Comparison of ENCODE assay signal across 1 cellular context in the genomic region with DNA sequence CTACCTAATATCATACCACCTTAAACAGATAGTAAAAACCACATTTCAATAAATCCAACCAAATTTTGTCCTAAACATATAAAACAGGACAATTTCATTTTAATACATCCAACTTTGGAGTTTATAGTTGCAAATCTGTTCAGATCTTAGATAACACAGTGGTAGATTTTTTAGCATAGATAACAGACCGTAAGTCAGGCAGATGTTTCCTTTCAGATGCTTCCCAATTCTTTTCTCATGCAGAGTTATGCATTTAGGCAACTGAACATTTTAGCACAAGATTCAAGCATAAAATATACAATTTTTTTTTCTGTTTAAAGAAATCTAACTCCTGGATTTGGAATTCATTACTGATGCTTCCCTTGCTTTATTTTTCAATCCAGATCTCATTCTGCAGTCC.
TF ChIP-seq lines count a peak whose summit lies in the region.

No MANE protein-coding gene starts in this region.

TF ChIP-seq in IMR-90, 13 proteins besides CTCF, POLR2A, EP300 and RAD21 (continued from another document):
- TF ChIP-seq, protein P1, sequence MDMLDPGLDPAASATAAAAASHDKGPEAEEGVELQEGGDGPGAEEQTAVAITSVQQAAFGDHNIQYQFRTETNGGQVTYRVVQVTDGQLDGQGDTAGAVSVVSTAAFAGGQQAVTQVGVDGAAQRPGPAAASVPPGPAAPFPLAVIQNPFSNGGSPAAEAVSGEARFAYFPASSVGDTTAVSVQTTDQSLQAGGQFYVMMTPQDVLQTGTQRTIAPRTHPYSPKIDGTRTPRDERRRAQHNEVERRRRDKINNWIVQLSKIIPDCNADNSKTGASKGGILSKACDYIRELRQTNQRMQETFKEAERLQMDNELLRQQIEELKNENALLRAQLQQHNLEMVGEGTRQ (IDR thresholded peaks at IDR 0.05; ENCODE audit: low read depth, low read length), result no peak
- TF ChIP-seq RCOR1 (IDR thresholded peaks at IDR 0.05; ENCODE audit: insufficient replicate concordance, low read length) (no peak), MAZ (IDR thresholded peaks at IDR 0.05; ENCODE audit: borderline replicate concordance, low read depth, low read length) (no peak), CEBPB (IDR thresholded peaks at IDR 0.05; ENCODE audit: low read depth, low read length) (no peak), SMC3 (IDR thresholded peaks at IDR 0.05; ENCODE audit: low read depth, low read length) (no peak), RFX5 (IDR thresholded peaks at IDR 0.05; ENCODE audit: low read depth, low read length) (no peak)
- TF ChIP-seq, protein P2, sequence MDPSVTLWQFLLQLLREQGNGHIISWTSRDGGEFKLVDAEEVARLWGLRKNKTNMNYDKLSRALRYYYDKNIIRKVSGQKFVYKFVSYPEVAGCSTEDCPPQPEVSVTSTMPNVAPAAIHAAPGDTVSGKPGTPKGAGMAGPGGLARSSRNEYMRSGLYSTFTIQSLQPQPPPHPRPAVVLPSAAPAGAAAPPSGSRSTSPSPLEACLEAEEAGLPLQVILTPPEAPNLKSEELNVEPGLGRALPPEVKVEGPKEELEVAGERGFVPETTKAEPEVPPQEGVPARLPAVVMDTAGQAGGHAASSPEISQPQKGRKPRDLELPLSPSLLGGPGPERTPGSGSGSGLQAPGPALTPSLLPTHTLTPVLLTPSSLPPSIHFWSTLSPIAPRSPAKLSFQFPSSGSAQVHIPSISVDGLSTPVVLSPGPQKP (IDR thresholded peaks at IDR 0.05; ENCODE audit: borderline replicate concordance, low read depth, low read length), result no peak
TF ChIP-seq in IMR-90: peak in this region for 0.
